ENCODE assay signal across 8 cellular contexts in genomic region chr3:101635954-101636798, GRCh38. TPM values are rescaled to one million over a fixed set of nuclear protein-coding genes. Genes with fewer than 3 reads are reported as not detected.
A peak's percentile ranks its signal among the peaks of the same experiment; 100 is the strongest.
DNase-seq lines count a peak whose midpoint lies in the region; ATAC-seq, FAIRE-seq and TF ChIP-seq lines count a peak whose summit lies in the region.

No MANE protein-coding gene starts in this region.

- H3K79me2 ChIP-seq in ACC112 (ENCODE audit: control insufficient read depth, insufficient read depth, low read length, unreplicated experiment) (no peaks in the 10 kb centered on the region), H1 (ENCODE audit: control insufficient read depth in 1 of 2, insufficient read depth in 2 of 2, low read length in 2 of 2) (no peaks in the 10 kb centered on the region)

- H2BK15ac ChIP-seq in H1 (ENCODE audit: low read length) = 0 out of 2 replicates have a peak overlapping the region, but pooled peaks have one; percentile 61

- H3K9ac ChIP-seq in H1 (replicated peaks in 1 of 4; ENCODE audit: extremely low read depth in 1 of 4, low read depth in 3 of 4, low read length in 3 of 4) = no peak overlapping the region

- DNase-seq in NCI-H460 (ENCODE audit: extremely low read depth, low read depth) (peak; percentile 44), H1 (ENCODE audit: low read depth in 1 of 2, low spot score in 2 of 2) (peak in 1 of 2 experiments; percentile 89), naive B cell (peak; percentile 34)
- peak; percentile 35 to 52 for DNase-seq in activated CD4-positive, alpha-beta T cell treated with anti-CD3 and anti-CD28 coated beads, Interleukin-2, amount 50 U/mL, for 24 hours (ENCODE audit: low read depth in 1 of 2, low spot score in 1 of 2)
- peak; percentile 32 to 67 (median 50) for DNase-seq in stimulated activated naive CD4-positive, alpha-beta T cell (lab: John Stamatoyannopoulos, UW)

- H3K36me3 ChIP-seq in ACC112 (ENCODE audit: insufficient read depth, low read length) (no peaks in the 10 kb centered on the region), H1 (ENCODE audit: control insufficient read depth in 2 of 4, insufficient read depth in 4 of 4, low read length in 3 of 4) (no peaks in the 10 kb centered on the region)

- H2BK20ac ChIP-seq in H1 (ENCODE audit: low read length) = no peak overlapping the region

- H3K4me3 Mint-ChIP-seq in naive B cell = no peak overlapping the region

- H3K56ac ChIP-seq in H1 (replicated peaks; ENCODE audit: insufficient read length, low read depth, low read length) = no peak overlapping the region

- POLR2A ChIA-PET in H1 (lab: Charles Lee; ENCODE audit: partially characterized antibody) = interaction anchor here (1.7 kb wide), 1 partner anchor 63 kb away, joined by 5 read pairs; the partner anchor contains the start of gene PCNP

- TF ChIP-seq RAD21 in H1 (IDR thresholded peaks at IDR 0.05 in 1 of 2, conservative IDR thresholded peaks at IDR 0.05 in 1 of 2; ENCODE audit: low read depth in 2 of 2, low read length in 2 of 2) = peak; percentile 72 to 76

- TF ChIP-seq POLR2A in GM18505 (IDR thresholded peaks at IDR 0.05; ENCODE audit: borderline replicate concordance, extremely low read depth, insufficient read depth, insufficient read length) (no peak), H1 (IDR thresholded peaks at IDR 0.05; ENCODE audit: control extremely low read depth in 1 of 2, low read depth in 2 of 2, low read length in 2 of 2) (no peak)

- H3K23me2 ChIP-seq in H1 (ENCODE audit: low read depth, low read length) = no peaks in the 10 kb centered on the region

- peak; percentile 87 for ATAC-seq in GM18505 (IDR thresholded peaks at IDR 0.05; ENCODE audit: unreplicated experiment)
- ATAC-seq in HG02885 (IDR thresholded peaks at IDR 0.05; ENCODE audit: poor library complexity, unreplicated experiment) = peak; percentile 97
- ATAC-seq in naive B cell (ENCODE audit: low read depth in 2 of 2) = peak; percentile 80 to 82

- H3K14ac ChIP-seq in H1 (ENCODE audit: insufficient read length) = no peak overlapping the region

- H3K36me3 Mint-ChIP-seq in naive B cell = no peaks in the 10 kb centered on the region

- no peak overlapping the region for H3K23ac ChIP-seq in H1 (ENCODE audit: insufficient read length)

- TF ChIP-seq EP300 in H1 (IDR thresholded peaks at IDR 0.05; ENCODE audit: borderline replicate concordance in 1 of 2, low read depth in 2 of 2, low read length in 2 of 2) = 0 out of 3 replicates have a peak, but pooled peaks of 1 of the 2 experiments have one; percentile 17

- H3K4me1 ChIP-seq in ACC112 (ENCODE audit: control insufficient read depth, insufficient read depth, low read length, unreplicated experiment) (no peaks in the 10 kb centered on the region), H1 (replicated peaks in 1 of 4; ENCODE audit: control insufficient read depth in 3 of 4, insufficient read depth in 4 of 4, low read length in 3 of 4) (peaks cover 0 to 6% (median 2%) of the 10 kb centered on the region in 4 experiments; a peak in 5 of 7 replicates)

- no peak overlapping the region for H3K4ac ChIP-seq in H1 (replicated peaks; ENCODE audit: insufficient read length, low read depth, low read length)

- H3K27me3 Mint-ChIP-seq in naive B cell = no peaks in the 10 kb centered on the region

- peak; percentile 44 to 66 (median 63) for TF ChIP-seq CTCF in H1 (IDR thresholded peaks at IDR 0.05; ENCODE audit: control extremely low read depth in 1 of 3, insufficient read depth in 1 of 3, low read depth in 1 of 3, low read length in 3 of 3)

- peak overlapping the region; percentile 41 for H2AFZ ChIP-seq in ACC112 (ENCODE audit: low read length, unreplicated experiment)
- peak overlapping the region; percentile 48; the same call in 1 of the 2 replicates for H2AFZ ChIP-seq in H1 (ENCODE audit: low read length)

- 55% methylated on average over 18 of the region's 18 CpGs; no CpG with 5 or more reads in 1 of the 2 experiments for WGBS in H1 (ENCODE audit: extremely low coverage in 1 of 2, insufficient coverage in 1 of 2, insufficient read length in 1 of 2, insufficient replicate concordance in 2 of 2, low coverage in 1 of 2, low lambda C conversion rate in 2 of 2, missing lambda C conversion rate in 1 of 2), 2 experiments

- H3K4me3 ChIP-seq in ACC112 (ENCODE audit: low read depth, low read length) = no peak overlapping the region
- no peak overlapping the region for H3K4me3 ChIP-seq in H1 (ENCODE audit: extremely low read depth in 1 of 4, insufficient read depth in 2 of 4, low read depth in 3 of 4, low read length in 4 of 4)

- H3K9me3 Mint-ChIP-seq in naive B cell = no peaks in the 10 kb centered on the region

- 0 out of 2 replicates have a peak overlapping the region, but pooled peaks have one; percentile 27 for H2BK12ac ChIP-seq in H1 (ENCODE audit: low read depth, low read length)

- H4K91ac ChIP-seq in H1 (replicated peaks; ENCODE audit: insufficient read length, low read length) = no peak overlapping the region

- H3K4me1 Mint-ChIP-seq in naive B cell = peaks cover 0 to 4% (median 0%) of the 10 kb centered on the region in 3 donors

- H2BK5ac ChIP-seq in H1 (ENCODE audit: low read depth, low read length) = no peak overlapping the region

- CTCF ChIA-PET in H1 (lab: Charles Lee; ENCODE audit: partially characterized antibody) = interaction anchor here (0.6 to 4.3 kb wide), 11 partner anchors 8 to 122 kb away, joined by 3 to 28 read pairs (median 5); no protein-coding TSS in a partner anchor

- no peaks in the 10 kb centered on the region for H3K27me3 ChIP-seq in ACC112 (ENCODE audit: insufficient read depth, low read length)
- no peaks in the 10 kb centered on the region for H3K27me3 ChIP-seq in H1 (replicated peaks in 1 of 4; ENCODE audit: control insufficient read depth in 3 of 4, extremely low read depth in 1 of 4, insufficient read depth in 3 of 4, low read length in 3 of 4)

- no peaks in the 10 kb centered on the region for H3K9me3 ChIP-seq in H1 (ENCODE audit: insufficient read depth in 2 of 2, low read depth in 1 of 2, low read length in 1 of 2)

- H2AK5ac ChIP-seq in H1 (ENCODE audit: low read depth, low read length) = no peak overlapping the region

- H4K5ac ChIP-seq in H1 (ENCODE audit: insufficient read length, low read depth, low read length) = no peak overlapping the region

- H3K27ac ChIP-seq in ACC112 (ENCODE audit: low read depth, low read length) (no peak overlapping the region), H1 (ENCODE audit: low read depth, low read length) (no peak overlapping the region)

- no peak overlapping the region; the same call in 1 of the 2 replicates for H3K18ac ChIP-seq in H1 (ENCODE audit: extremely low read depth, low read length)

- H4K20me1 ChIP-seq in H1 (replicated peaks in 1 of 2; ENCODE audit: control insufficient read depth in 1 of 2, insufficient read depth in 2 of 2, low read length in 2 of 2) = no peaks in the 10 kb centered on the region

- peak; percentile 50 for FAIRE-seq in H1 (lab: Jason Lieb, UNC)

- peak overlapping the region; percentile 54 for H2BK120ac ChIP-seq in H1 (replicated peaks; ENCODE audit: low read depth, low read length)

- no peak overlapping the region for H4K8ac ChIP-seq in H1 (ENCODE audit: extremely low read depth, insufficient read depth, low read length)

- no peak overlapping the region for H3K4me2 ChIP-seq in H1 (ENCODE audit: insufficient read depth in 1 of 2, low read depth in 2 of 2, low read length in 2 of 2)

- no peaks in the 10 kb centered on the region for H3K79me1 ChIP-seq in H1 (ENCODE audit: low read depth, low read length)

- H3K27ac Mint-ChIP-seq in naive B cell = no peak overlapping the region

TF ChIP-seq in H1, 55 proteins besides CTCF, POLR2A, EP300 and RAD21 (continues in another document):
- no peak for TF ChIP-seq HDAC6 (IDR thresholded peaks at IDR 0.05; ENCODE audit: low read depth, low read length)
- TF ChIP-seq CHD1 (IDR thresholded peaks at IDR 0.05; ENCODE audit: low read depth, low read length) = no peak
- TF ChIP-seq JUN (IDR thresholded peaks at IDR 0.05; ENCODE audit: low read depth, low read length) = no peak
- no peak for TF ChIP-seq KDM4A (IDR thresholded peaks at IDR 0.05; ENCODE audit: low read depth, low read length, severe bottlenecking)
- no peak for TF ChIP-seq POLR2AphosphoS5 (IDR thresholded peaks at IDR 0.05; ENCODE audit: low read depth, low read length)
- no peak for TF ChIP-seq SP2 (IDR thresholded peaks at IDR 0.05; ENCODE audit: low read length)
- no peak for TF ChIP-seq PHF8 (conservative IDR thresholded peaks at IDR 0.05; ENCODE audit: low read depth, low read length)
- no peak for TF ChIP-seq GABPA (IDR thresholded peaks at IDR 0.05; ENCODE audit: borderline replicate concordance, insufficient read depth, low read length)
- TF ChIP-seq MAFK (IDR thresholded peaks at IDR 0.05; ENCODE audit: low read depth, low read length) = no peak

RNA-seq across cellular contexts. Expression of gene ZBTB11, which starts 40.8 kb away (rescaled TPM):
- 22.5 and 23.8 TPM in 2 replicates for total RNA-seq in NCI-H460 (2014; rRNA removed; shearing (Covaris generic))
- 23.5 and 31.2 TPM in 2 replicates for polyA plus RNA-seq in NCI-H460 (2014; cell fraction: nucleus; rRNA removed)
- total RNA-seq in H1 (2021; fragmentation: NEBNext Ultra II Directional; extraction: Animal tissue kit (Norgen Biotek cat#: 25700)) = 14.0 and 14.3 TPM in 2 replicates
- 2.7 and 3.0 TPM in 2 replicates for polyA plus RNA-seq in H1 (2011; rRNA removed)
- polyA plus RNA-seq in H1 (2011; cell fraction: cytosol; rRNA removed) = 4.9 TPM
- 4.0 TPM for polyA plus RNA-seq in H1 (2011; cell fraction: nucleus; rRNA removed)
- polyA plus RNA-seq in H1 (2012, experiment 1 of 2) = 4.6 to 10.1 TPM (median 5.8 TPM) in 4 replicates
- polyA plus RNA-seq in H1 (2012, experiment 2 of 2) = 0.52 TPM
- 7.0 TPM for polyA plus RNA-seq in H1 (2013, experiment 1 of 2)
- polyA plus RNA-seq in H1 (2013, experiment 2 of 2) = 6.1 TPM
- polyA minus RNA-seq in H1 (2011; rRNA and poly(A)+ RNA removed) = 9.8 and 15.0 TPM in 2 replicates
- polyA minus RNA-seq in H1 (2011; cell fraction: cytosol; rRNA and poly(A)+ RNA removed) = 15.0 TPM
- 20.7 TPM for polyA minus RNA-seq in H1 (2011; cell fraction: nucleus; rRNA and poly(A)+ RNA removed)
- 10 to 100 TPM in 3 of 6 donors, 1 to 10 TPM in 3; 6.8 to 14.1 (median 9.7) TPM for polyA plus RNA-seq in naive B cell (ENCODE audit: low read depth in 6 of 6)

RNA-seq across cellular contexts. Expression of gene RPL24, which starts 50.3 kb away (rescaled TPM):
- 2,475 and 2,743 TPM in 2 replicates for total RNA-seq in NCI-H460 (2014; rRNA removed; shearing (Covaris generic))
- polyA plus RNA-seq in NCI-H460 (2014; cell fraction: nucleus; rRNA removed) = 466 and 583 TPM in 2 replicates
- total RNA-seq in H1 (2021; fragmentation: NEBNext Ultra II Directional; extraction: Animal tissue kit (Norgen Biotek cat#: 25700)) = 1,933 and 1,965 TPM in 2 replicates
- 569 and 939 TPM in 2 replicates for polyA plus RNA-seq in H1 (2011; rRNA removed)
- polyA plus RNA-seq in H1 (2011; cell fraction: cytosol; rRNA removed) = 1,939 TPM
- polyA plus RNA-seq in H1 (2011; cell fraction: nucleus; rRNA removed) = 877 TPM
- 1,760 to 2,308 TPM (median 2,004 TPM) in 4 replicates for polyA plus RNA-seq in H1 (2012, experiment 1 of 2)
- polyA plus RNA-seq in H1 (2012, experiment 2 of 2) = 2,317 TPM
- polyA plus RNA-seq in H1 (2013, experiment 1 of 2) = 3,499 TPM
- 3,466 TPM for polyA plus RNA-seq in H1 (2013, experiment 2 of 2)
- 323 and 330 TPM in 2 replicates for polyA minus RNA-seq in H1 (2011; rRNA and poly(A)+ RNA removed)
- polyA minus RNA-seq in H1 (2011; cell fraction: cytosol; rRNA and poly(A)+ RNA removed) = 341 TPM
- polyA minus RNA-seq in H1 (2011; cell fraction: nucleus; rRNA and poly(A)+ RNA removed) = 693 TPM
- 1,000 to 10,000 TPM in 3 of 6 donors, 100 to 1,000 TPM in 3; 573 to 1,135 (median 1,007) TPM for polyA plus RNA-seq in naive B cell (ENCODE audit: low read depth in 6 of 6)
